Comparison of ENCODE assay signal across 14 cellular contexts in the genomic region with DNA sequence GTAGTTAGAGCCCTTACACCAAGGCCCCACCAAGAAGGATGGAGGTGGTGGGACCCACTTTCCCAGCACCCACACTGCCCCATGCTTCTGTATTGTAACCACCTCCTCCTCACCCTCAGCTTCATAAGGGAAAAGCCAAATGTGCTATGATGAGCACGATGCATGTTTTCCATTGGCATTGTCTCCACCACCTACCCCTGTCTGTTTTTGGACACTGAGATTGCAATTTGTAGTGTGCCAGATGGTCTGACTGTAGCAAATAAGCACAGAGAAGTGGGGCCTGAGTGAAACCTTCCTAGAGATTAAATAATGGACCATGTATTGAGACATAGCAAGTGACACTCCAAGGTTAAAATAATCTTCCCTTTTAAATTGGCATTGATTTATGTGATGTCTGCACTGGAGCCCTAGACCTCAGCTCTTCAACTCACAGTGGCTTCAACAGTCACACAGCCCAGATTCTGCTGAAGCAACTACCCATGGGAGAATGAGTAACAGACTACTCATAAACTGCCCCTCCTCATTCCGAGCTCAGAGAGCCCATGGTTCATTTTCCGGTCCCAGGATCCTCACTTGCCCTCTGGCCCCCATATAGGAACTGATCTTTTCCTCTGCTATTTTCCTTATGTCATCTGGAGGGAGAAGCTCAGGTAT.
DNase-seq lines count a peak whose midpoint lies in the region; ATAC-seq and TF ChIP-seq lines count a peak whose summit lies in the region.
"Had no signal": no experiment of that assay in that cellular context is flagged by ENCODE, and none has a peak within 500 bp of the region (broad histone marks: within the 10 kb centered on the region; RNA-seq: fewer than 3 reads in every experiment).

No MANE protein-coding gene starts in this region.

- intact Hi-C loops in body of pancreas (cut with DNase I): no loop called here
- intact Hi-C loops in activated T-helper 1 cell treated with anti-CD3 and anti-CD28 coated beads, Interleukin-12 subunit alpha, Interleukin-12 subunit beta, Interleukin-2, Interleukin-4 antibody, amounts not matched to agents 30 ng/mL and 10 ng/mL and 1 ng/mL, durations not matched to agents 14 hours and 24 hours and 36 hours (cut with micrococcal nuclease): no loop called here
- intact Hi-C loops in lower lobe of right lung (cut with DNase I): no loop called here

- no peak overlapping the region for H3K4me3 ChIP-seq in body of pancreas
- H3K4me3 ChIP-seq in lower lobe of right lung: no peak overlapping the region
- H3K4me3 ChIP-seq: testis had no signal

- peaks cover 54% of the 10 kb centered on the region for H3K4me1 ChIP-seq in body of pancreas
- no peaks in the 10 kb centered on the region for H3K4me1 ChIP-seq in lower lobe of right lung
- H3K4me1 ChIP-seq: testis had no signal

- H3K27me3 ChIP-seq in body of pancreas (no peaks in the 10 kb centered on the region), lower lobe of right lung (ENCODE audit: low read depth) (no peaks in the 10 kb centered on the region)
- H3K27me3 ChIP-seq: testis had no signal

- no peaks in the 10 kb centered on the region for H3K27me3 Mint-ChIP-seq in activated T-helper 1 cell treated with anti-CD3 and anti-CD28 coated beads, Interleukin-12 subunit alpha, Interleukin-12 subunit beta, Interleukin-2, Interleukin-4 antibody, amounts not matched to agents 30 ng/mL and 10 ng/mL and 1 ng/mL, durations not matched to agents 14 hours and 24 hours and 36 hours (ENCODE audit: insufficient read depth)
- H3K27me3 Mint-ChIP-seq: natural killer cell treated with Interleukin-12 subunit alpha and Interleukin-12 subunit beta and Interleukin-15 and Interleukin-18, amount 100 ng/mL, for 72 hours had no signal

- H3K36me3 ChIP-seq in body of pancreas (replicated peaks in 1 of 2; ENCODE audit: insufficient read depth in 1 of 2, low read depth in 2 of 2): no peaks in the 10 kb centered on the region
- H3K36me3 ChIP-seq in lower lobe of right lung: no peaks in the 10 kb centered on the region

- WGBS in body of pancreas, 2 donors: 46 to 64% methylated on average over 3 of the region's 3 CpGs

- no peak for TF ChIP-seq CTCF in body of pancreas (IDR thresholded peaks at IDR 0.05)
- no peak for TF ChIP-seq CTCF in lower lobe of right lung (IDR thresholded peaks at IDR 0.05)
- no peak for TF ChIP-seq CTCF in GM20000 (IDR thresholded peaks at IDR 0.05; ENCODE audit: extremely low read depth, missing control alignments)

- H3K36me3 Mint-ChIP-seq in activated T-helper 1 cell treated with anti-CD3 and anti-CD28 coated beads, Interleukin-12 subunit alpha, Interleukin-12 subunit beta, Interleukin-2, Interleukin-4 antibody, amounts not matched to agents 30 ng/mL and 10 ng/mL and 1 ng/mL, durations not matched to agents 14 hours and 24 hours and 36 hours (ENCODE audit: low read depth): no peaks in the 10 kb centered on the region
- H3K36me3 Mint-ChIP-seq: CD8-positive, alpha-beta T cell; natural killer cell treated with Interleukin-12 subunit alpha and Interleukin-12 subunit beta and Interleukin-15 and Interleukin-18, amount 100 ng/mL, for 72 hours had no signal

- peak; percentile 30 for ATAC-seq in body of pancreas
- ATAC-seq in lower lobe of right lung: no peak
- ATAC-seq: CD8-positive, alpha-beta T cell; natural killer cell treated with Interleukin-12 subunit alpha and Interleukin-12 subunit beta and Interleukin-15 and Interleukin-18, amount 100 ng/mL, for 72 hours had no signal

- H3K27ac ChIP-seq in body of pancreas (peak overlapping the region in 2 of 4 donors; percentile 18 to 42), lower lobe of right lung (no peak overlapping the region)
- H3K27ac ChIP-seq: HL-60, testis had no signal

- no peak for TF ChIP-seq POLR2A in body of pancreas (IDR thresholded peaks at IDR 0.05)

- H3K9me3 Mint-ChIP-seq in activated T-helper 1 cell treated with anti-CD3 and anti-CD28 coated beads, Interleukin-12 subunit alpha, Interleukin-12 subunit beta, Interleukin-2, Interleukin-4 antibody, amounts not matched to agents 30 ng/mL and 10 ng/mL and 1 ng/mL, durations not matched to agents 14 hours and 24 hours and 36 hours: no peaks in the 10 kb centered on the region
- H3K9me3 Mint-ChIP-seq: CD8-positive, alpha-beta T cell; H9; natural killer cell treated with Interleukin-12 subunit alpha and Interleukin-12 subunit beta and Interleukin-15 and Interleukin-18, amount 100 ng/mL, for 72 hours had no signal

- DNase-seq in COLO829 (ENCODE audit: low spot score) (peak; percentile 12), HT1080 (ENCODE audit: low read depth) (peak; percentile 87), body of pancreas (no peak), kidney tubule cell (ENCODE audit: low spot score) (peak; percentile 85), NCI-H1048 (lab: John Stamatoyannopoulos, UW) (no peak), lower lobe of right lung (no peak), GM20000 (ENCODE audit: low spot score) (no peak)
- no peak for DNase-seq in activated T-helper 1 cell treated with anti-CD3 and anti-CD28 coated beads, Interleukin-12 subunit alpha, Interleukin-12 subunit beta, Interleukin-2, Interleukin-4 antibody, amounts not matched to agents 30 ng/mL and 10 ng/mL and 1 ng/mL, durations not matched to agents 14 hours and 24 hours and 36 hours (ENCODE audit: low spot score)
- DNase-seq: CD8-positive, alpha-beta T cell; H9; stimulated activated CD4-positive, alpha-beta T cell treated with anti-CD3 and anti-CD28 coated beads, Interleukin-4, amount 100 ng/mL, for 24 hours; testis had no signal

- H3K4me1 Mint-ChIP-seq in activated T-helper 1 cell treated with anti-CD3 and anti-CD28 coated beads, Interleukin-12 subunit alpha, Interleukin-12 subunit beta, Interleukin-2, Interleukin-4 antibody, amounts not matched to agents 30 ng/mL and 10 ng/mL and 1 ng/mL, durations not matched to agents 14 hours and 24 hours and 36 hours (ENCODE audit: low read depth): no peaks in the 10 kb centered on the region
- H3K4me1 Mint-ChIP-seq: H9 had no signal

- H3K27ac Mint-ChIP-seq in activated T-helper 1 cell treated with anti-CD3 and anti-CD28 coated beads, Interleukin-12 subunit alpha, Interleukin-12 subunit beta, Interleukin-2, Interleukin-4 antibody, amounts not matched to agents 30 ng/mL and 10 ng/mL and 1 ng/mL, durations not matched to agents 14 hours and 24 hours and 36 hours: no peak overlapping the region
- H3K27ac Mint-ChIP-seq: CD8-positive, alpha-beta T cell; H9; natural killer cell treated with Interleukin-12 subunit alpha and Interleukin-12 subunit beta and Interleukin-15 and Interleukin-18, amount 100 ng/mL, for 72 hours had no signal

- H3K4me3 Mint-ChIP-seq in activated T-helper 1 cell treated with anti-CD3 and anti-CD28 coated beads, Interleukin-12 subunit alpha, Interleukin-12 subunit beta, Interleukin-2, Interleukin-4 antibody, amounts not matched to agents 30 ng/mL and 10 ng/mL and 1 ng/mL, durations not matched to agents 14 hours and 24 hours and 36 hours: no peak overlapping the region
- H3K4me3 Mint-ChIP-seq: CD8-positive, alpha-beta T cell; H9; natural killer cell treated with Interleukin-12 subunit alpha and Interleukin-12 subunit beta and Interleukin-15 and Interleukin-18, amount 100 ng/mL, for 72 hours had no signal

- no peaks in the 10 kb centered on the region for H3K9me3 ChIP-seq in body of pancreas
- H3K9me3 ChIP-seq in lower lobe of right lung: no peaks in the 10 kb centered on the region
- H3K9me3 ChIP-seq: testis had no signal

Comparison
In these comparisons a context has a peak if more than half of its experiments do, and no peak if none do; other contexts are left out.
1. DNase-seq: peak in COLO829 (single experiment), HT1080 (single experiment) and kidney tubule cell (single experiment); none in body of pancreas (0 of 4), NCI-H1048 (single experiment), activated T-helper 1 cell treated with anti-CD3 and anti-CD28 coated beads, Interleukin-12 subunit alpha, Interleukin-12 subunit beta, Interleukin-2, Interleukin-4 antibody, amounts not matched to agents 30 ng/mL and 10 ng/mL and 1 ng/mL, durations not matched to agents 14 hours and 24 hours and 36 hours (single experiment), lower lobe of right lung (single experiment) and GM20000 (single experiment).